In the genomic region with DNA sequence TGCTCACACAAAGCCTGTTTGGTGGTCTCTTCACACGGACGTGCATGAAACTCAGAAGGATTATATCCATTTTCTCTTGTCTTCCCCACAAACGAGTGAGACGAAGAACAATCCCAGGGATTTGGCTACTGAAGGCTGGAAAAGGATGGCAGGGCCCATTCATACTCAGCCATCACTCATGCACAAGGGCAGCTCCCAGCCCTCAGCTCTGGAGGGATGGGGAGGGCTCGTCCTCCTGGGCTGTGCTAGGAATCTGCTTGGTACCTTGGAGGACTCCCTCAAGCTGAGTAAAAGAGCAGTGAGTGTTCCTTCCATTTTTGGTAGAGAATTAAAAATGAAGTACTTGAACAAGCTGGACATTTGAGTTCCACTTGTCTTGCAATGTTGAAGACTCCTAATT, we compare ENCODE assay signal across 2 cellular contexts.
TF ChIP-seq lines count a peak whose summit lies in the region.

No MANE protein-coding gene starts in this region.

TF ChIP-seq in GM23338, 12 proteins besides CTCF, POLR2A, EP300 and RAD21:
- TF ChIP-seq EZH2 (IDR thresholded peaks at IDR 0.05; ENCODE audit: low read depth, unreplicated experiment): no peak
- TF ChIP-seq STAT1 (IDR thresholded peaks at IDR 0.05; ENCODE audit: unreplicated experiment): no peak
- no peak for TF ChIP-seq REST (IDR thresholded peaks at IDR 0.05; ENCODE audit: unreplicated experiment)

TF ChIP-seq in H1, 55 proteins besides CTCF, POLR2A, EP300 and RAD21:
- TF ChIP-seq TAF1 (IDR thresholded peaks at IDR 0.05; ENCODE audit: low read depth, low read length) (no peak), TAF7 (optimal IDR thresholded peaks at IDR 0.05; ENCODE audit: borderline replicate concordance, low read depth, low read length) (no peak), NANOG (IDR thresholded peaks at IDR 0.05; ENCODE audit: insufficient read depth, low read depth, low read length, poor library complexity, severe bottlenecking) (no peak), TEAD4 (IDR thresholded peaks at IDR 0.05; ENCODE audit: low read depth, low read length) (no peak), RNF2 (IDR thresholded peaks at IDR 0.05; ENCODE audit: borderline replicate concordance, low read depth, low read length, missing control alignments, poor library complexity, severe bottlenecking) (no peak), SRF (IDR thresholded peaks at IDR 0.05; ENCODE audit: low read depth, low read length) (no peak), SIRT6 (IDR thresholded peaks at IDR 0.05; ENCODE audit: low read length) (no peak), KDM4A (IDR thresholded peaks at IDR 0.05; ENCODE audit: low read depth, low read length, severe bottlenecking) (no peak)
- TF ChIP-seq, protein P1, sequence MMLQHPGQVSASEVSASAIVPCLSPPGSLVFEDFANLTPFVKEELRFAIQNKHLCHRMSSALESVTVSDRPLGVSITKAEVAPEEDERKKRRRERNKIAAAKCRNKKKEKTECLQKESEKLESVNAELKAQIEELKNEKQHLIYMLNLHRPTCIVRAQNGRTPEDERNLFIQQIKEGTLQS (IDR thresholded peaks at IDR 0.05; ENCODE audit: insufficient read depth, low read depth, low read length): no peak
